Comparison of ENCODE assay signal across 24 cellular contexts in the genomic region with DNA sequence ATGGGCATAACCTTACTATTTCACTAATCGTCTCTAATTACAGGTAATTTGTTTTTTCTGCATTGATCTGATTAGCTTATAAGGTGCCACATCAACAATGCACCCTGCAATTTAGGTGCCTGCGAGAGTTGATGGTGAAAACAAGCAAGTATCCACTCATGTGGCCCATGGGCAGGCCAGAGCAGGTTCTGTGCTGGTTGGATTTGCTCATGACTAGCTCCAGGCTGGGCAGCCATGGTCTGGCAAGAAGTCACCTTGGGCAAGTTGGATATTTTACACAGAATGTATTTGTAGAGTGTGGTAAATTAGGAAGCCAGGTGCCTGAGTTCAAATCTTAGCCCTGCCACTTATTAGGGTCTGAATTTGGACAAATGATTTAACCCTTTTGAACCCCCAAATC. TPM values are rescaled to one million over a fixed set of nuclear protein-coding genes. Genes with fewer than 3 reads are reported as not detected.
A peak's percentile ranks its signal among the peaks of the same experiment; 100 is the strongest.
DNase-seq lines count a peak whose midpoint lies in the region; TF ChIP-seq lines count a peak whose summit lies in the region.
"Had no signal": no experiment of that assay in that cellular context is flagged by ENCODE, and none has a peak within 500 bp of the region (broad histone marks: within the 10 kb centered on the region; RNA-seq: fewer than 3 reads in every experiment).

No MANE protein-coding gene starts in this region.

- no peaks in the 10 kb centered on the region for H3K36me3 ChIP-seq in BLaER1 treated with 17β-estradiol and CSF1 and Interleukin-3, amounts not matched to agents 10 nM and 100 nM
- H3K36me3 ChIP-seq in neuronal stem cell (replicated peaks in 1 of 2; ENCODE audit: control insufficient read depth in 2 of 2, insufficient read depth in 2 of 2, low read length in 2 of 2): no peaks in the 10 kb centered on the region
- H3K36me3 ChIP-seq: BE2C, SJSA1 had no signal

- H3K18ac ChIP-seq in neuronal stem cell (ENCODE audit: low read length): no peak overlapping the region

- no peak overlapping the region for H2BK12ac ChIP-seq in neuronal stem cell (ENCODE audit: low read length)

- H3K4ac ChIP-seq in neuronal stem cell (ENCODE audit: low read length): no peak overlapping the region

- no peak overlapping the region for H2BK15ac ChIP-seq in neuronal stem cell (ENCODE audit: low read length)

- no peak overlapping the region for H4K8ac ChIP-seq in neuronal stem cell (ENCODE audit: low read depth, low read length)

- DNase-seq in NCI-H1105 (lab: John Stamatoyannopoulos, UW) (peak; percentile 61), chondrocyte (ENCODE audit: low spot score) (peak; percentile 62), neuronal stem cell (ENCODE audit: low spot score) (no peak), type B pancreatic cell (ENCODE audit: extremely low spot score, unreplicated experiment) (no peak), mesenteric fat pad (ENCODE audit: low spot score) (no peak)
- no peak for DNase-seq in activated CD8-positive, alpha-beta memory T cell treated with anti-CD3 and anti-CD28 coated beads, Interleukin-2, amount 50 U/mL, for 4 hours
- DNase-seq: BE2C; Caco-2; CD4-positive, alpha-beta T cell; DMS 273 treated with DMSO at 0.1 percent for 48 hours; GOT3; HCEC 1CT; IMR-90; NCI-H1092 treated with DMSO at 0.1 percent for 48 hours; NCI-H2029 treated with DMSO at 0.1 percent for 48 hours; NCI-H226; NCI-H524; NCI-H82; OCI-M1 had no signal

- H3K4me2 ChIP-seq in BLaER1 treated with 17β-estradiol and CSF1 and Interleukin-3, amounts not matched to agents 10 nM and 100 nM: peak overlapping the region in 6 of 11 experiments; percentile 64 to 81 (median 70); a peak in 5 of 22 replicates
- no peak overlapping the region for H3K4me2 ChIP-seq in neuronal stem cell (ENCODE audit: insufficient read depth, low read length, poor library complexity, severe bottlenecking)
- H3K4me2 ChIP-seq: KMS-11 had no signal

- no peak overlapping the region for H2AK5ac ChIP-seq in neuronal stem cell (ENCODE audit: low read depth, low read length)

- H3K4me3 Mint-ChIP-seq in chondrocyte (ENCODE audit: unreplicated experiment): no peak overlapping the region
- H3K4me3 Mint-ChIP-seq in type B pancreatic cell: no peak overlapping the region
- H3K4me3 Mint-ChIP-seq: CD4-positive, alpha-beta T cell had no signal

- peak overlapping the region; percentile 19 for H2BK5ac ChIP-seq in neuronal stem cell (ENCODE audit: low read length)

- no CpG with 5 or more reads among the region's 2 CpGs for WGBS in neuronal stem cell (ENCODE audit: extremely low coverage in 2 of 2, insufficient read length in 2 of 2, insufficient replicate concordance in 1 of 2), 2 donors

- H3K36me3 Mint-ChIP-seq in chondrocyte (ENCODE audit: low read depth): no peaks in the 10 kb centered on the region
- no peaks in the 10 kb centered on the region for H3K36me3 Mint-ChIP-seq in type B pancreatic cell

- peaks cover 38 to 89% (median 81%) of the 10 kb centered on the region in 10 experiments for H3K4me1 ChIP-seq in BLaER1 treated with 17β-estradiol and CSF1 and Interleukin-3, amounts not matched to agents 10 nM and 100 nM
- peaks cover 3 to 13% of the 10 kb centered on the region in 2 donors for H3K4me1 ChIP-seq in neuronal stem cell (ENCODE audit: control insufficient read depth in 2 of 2, insufficient read depth in 1 of 2, low read depth in 1 of 2, low read length in 2 of 2)
- H3K4me1 ChIP-seq: BE2C, Caco-2 had no signal

- H2AFZ ChIP-seq in neuronal stem cell (ENCODE audit: low read length): no peak overlapping the region

- no peaks in the 10 kb centered on the region for H3K27me3 ChIP-seq in BLaER1 treated with 17β-estradiol and CSF1 and Interleukin-3, amounts not matched to agents 10 nM and 100 nM
- peaks cover 0 to 26% (median 0%) of the 10 kb centered on the region in 3 experiments for H3K27me3 ChIP-seq in neuronal stem cell (ENCODE audit: control insufficient read depth in 3 of 3, insufficient read depth in 3 of 3, low read depth in 1 of 3, low read length in 3 of 3)
- H3K27me3 ChIP-seq: BE2C, SJSA1 had no signal

- no peaks in the 10 kb centered on the region for H3K27me3 Mint-ChIP-seq in chondrocyte (ENCODE audit: low read depth)
- H3K27me3 Mint-ChIP-seq in type B pancreatic cell: no peaks in the 10 kb centered on the region
- H3K27me3 Mint-ChIP-seq: CD4-positive, alpha-beta T cell had no signal

- H3K79me1 ChIP-seq in neuronal stem cell (ENCODE audit: low read depth, low read length): no peaks in the 10 kb centered on the region

- H3K4me3 ChIP-seq in BLaER1 treated with 17β-estradiol and CSF1 and Interleukin-3, amounts not matched to agents 10 nM and 100 nM: no peak overlapping the region
- no peak overlapping the region for H3K4me3 ChIP-seq in neuronal stem cell (ENCODE audit: low read length in 2 of 2)
- H3K4me3 ChIP-seq: SJSA1 had no signal

- H4K91ac ChIP-seq in neuronal stem cell (ENCODE audit: low read depth, low read length, poor library complexity): no peak overlapping the region

- no peak overlapping the region for H3K27ac ChIP-seq in BLaER1 treated with 17β-estradiol and CSF1 and Interleukin-3, amounts not matched to agents 10 nM and 100 nM
- H3K27ac ChIP-seq in neuronal stem cell (replicated peaks; ENCODE audit: low read length): no peak overlapping the region
- H3K27ac ChIP-seq: KMS-11, SJSA1 had no signal

- no peak overlapping the region for H3K23ac ChIP-seq in neuronal stem cell (ENCODE audit: low read depth, low read length, poor library complexity)

- H3K14ac ChIP-seq in neuronal stem cell (ENCODE audit: low read length): no peak overlapping the region

- H3K4me1 Mint-ChIP-seq in chondrocyte (ENCODE audit: low read depth) (peaks cover 19% of the 10 kb centered on the region), type B pancreatic cell (ENCODE audit: unreplicated experiment) (peaks cover 25% of the 10 kb centered on the region)

- no peaks in the 10 kb centered on the region for H3K9me3 ChIP-seq in BLaER1 treated with 17β-estradiol and CSF1 and Interleukin-3, amounts not matched to agents 10 nM and 100 nM (replicated peaks in 1 of 11)
- no peaks in the 10 kb centered on the region for H3K9me3 ChIP-seq in neuronal stem cell (replicated peaks in 1 of 2; ENCODE audit: control insufficient read depth in 2 of 2, insufficient read depth in 1 of 2, low read depth in 1 of 2, low read length in 2 of 2)
- H3K9me3 ChIP-seq: BE2C, Caco-2, SJSA1 had no signal

- no peak overlapping the region for H3K9ac ChIP-seq in BLaER1 treated with 17β-estradiol and CSF1 and Interleukin-3, amounts not matched to agents 10 nM and 100 nM
- no peak overlapping the region for H3K9ac ChIP-seq in neuronal stem cell (ENCODE audit: low read depth, low read length, poor library complexity)
- H3K9ac ChIP-seq: KMS-11 had no signal

- TF ChIP-seq CTCF in chondrocyte (IDR thresholded peaks at IDR 0.05) (no peak), type B pancreatic cell (conservative IDR thresholded peaks at IDR 0.05) (no peak)

- no peaks in the 10 kb centered on the region; a peak in 2 of 22 replicates for H4K20me1 ChIP-seq in BLaER1 treated with 17β-estradiol and CSF1 and Interleukin-3, amounts not matched to agents 10 nM and 100 nM

- no peak overlapping the region for H2BK120ac ChIP-seq in neuronal stem cell (ENCODE audit: low read depth, low read length)

- H3K27ac Mint-ChIP-seq in chondrocyte (ENCODE audit: unreplicated experiment): no peak overlapping the region
- H3K27ac Mint-ChIP-seq in type B pancreatic cell: no peak overlapping the region
- H3K27ac Mint-ChIP-seq: CD4-positive, alpha-beta T cell had no signal

- H3K9me3 Mint-ChIP-seq in chondrocyte (ENCODE audit: low read depth): no peaks in the 10 kb centered on the region
- H3K9me3 Mint-ChIP-seq in type B pancreatic cell: no peaks in the 10 kb centered on the region
- H3K9me3 Mint-ChIP-seq: CD4-positive, alpha-beta T cell had no signal

RNA-seq across cellular contexts. Expression of a gene that starts 25.3 kb away (rescaled TPM):
- total RNA-seq in chondrocyte (not detected in 3 replicates), type B pancreatic cell (ENCODE audit: low replicate concordance) (0.07 TPM in 1 of 2 replicates, not detected in the other), mesenteric fat pad (0.35 TPM)
- 0.01 TPM for polyA plus RNA-seq in neuronal stem cell (2013, experiment 1 of 2)
- polyA plus RNA-seq in neuronal stem cell (2013, experiment 2 of 2): 0.01 TPM
- total RNA-seq: A673, Caco-2, G401, IMR-90, SJSA1 had no signal

RNA-seq across cellular contexts. Expression of a gene that starts 44.4 kb away (rescaled TPM):
- total RNA-seq in chondrocyte: 230 to 303 TPM (median 301 TPM) in 3 replicates
- 54.0 TPM for polyA plus RNA-seq in neuronal stem cell (2013, experiment 1 of 2)
- 53.5 TPM for polyA plus RNA-seq in neuronal stem cell (2013, experiment 2 of 2)
- total RNA-seq in type B pancreatic cell (ENCODE audit: low replicate concordance): 76.3 and 185 TPM in 2 replicates
- 245 TPM for total RNA-seq in mesenteric fat pad

Comparison
In these comparisons a context has a peak if more than half of its experiments do, and no peak if none do; other contexts are left out.
1. DNase-seq: peak in NCI-H1105 (single experiment) and chondrocyte (single experiment); none in neuronal stem cell (single experiment), type B pancreatic cell (single experiment), mesenteric fat pad (single experiment) and activated CD8-positive, alpha-beta memory T cell treated with anti-CD3 and anti-CD28 coated beads, Interleukin-2, amount 50 U/mL, for 4 hours (single experiment).